ENCODE assay signal across 23 cellular contexts in the genomic region with DNA sequence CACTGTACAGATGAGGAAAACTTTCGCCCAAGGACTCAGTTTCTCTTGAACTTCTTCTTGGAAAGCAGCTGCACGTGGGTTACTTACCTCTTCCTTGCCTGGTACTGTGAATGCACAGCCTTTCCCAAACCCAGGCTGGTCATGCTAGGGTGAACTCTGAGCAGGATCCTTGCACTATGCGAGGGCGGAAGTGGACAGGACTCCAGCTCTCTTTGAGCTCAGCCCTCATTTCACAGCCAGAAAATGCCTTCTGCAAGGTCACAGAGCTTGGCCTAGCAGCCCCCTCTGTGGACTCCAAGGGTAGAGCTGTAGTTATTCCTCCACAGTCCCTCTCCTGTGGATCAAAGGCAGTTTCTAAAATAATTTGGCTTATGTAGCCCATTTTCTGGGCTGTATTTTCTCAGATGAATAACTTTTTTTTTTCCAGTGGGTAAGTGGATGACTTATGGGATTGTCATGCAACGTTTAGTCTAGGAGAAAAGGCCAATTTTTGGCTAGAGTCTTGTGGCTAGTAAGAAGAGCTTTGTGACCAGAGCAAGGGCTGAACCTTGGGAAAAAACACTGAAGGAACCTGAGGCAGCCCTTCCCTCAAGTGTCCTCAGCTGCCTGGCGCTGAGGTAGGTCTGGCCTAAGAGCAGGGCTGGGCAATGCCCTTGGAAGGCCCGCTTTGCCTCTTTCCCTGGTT.
A peak's percentile ranks its signal among the peaks of the same experiment; 100 is the strongest.
DNase-seq lines count a peak whose midpoint lies in the region; ATAC-seq and TF ChIP-seq lines count a peak whose summit lies in the region.
"Had no signal": no experiment of that assay in that cellular context is flagged by ENCODE, and none has a peak within 500 bp of the region (broad histone marks: within the 10 kb centered on the region; RNA-seq: fewer than 3 reads in every experiment).

No MANE protein-coding gene starts in this region.

- 79 to 85% (median 82%) methylated on average over 7 of the region's 7 CpGs for WGBS in stomach, 5 donors

- no peak overlapping the region for H3K27ac Mint-ChIP-seq in activated CD4-positive, alpha-beta memory T cell treated with anti-CD3 and anti-CD28 coated beads for 36 hours
- H3K27ac Mint-ChIP-seq: activated CD8-positive, alpha-beta T cell treated with anti-CD3 and anti-CD28 coated beads for 36 hours; activated naive CD8-positive, alpha-beta T cell treated with anti-CD3 and anti-CD28 coated beads, Interleukin-2, amount 50 U/mL, for 24 hours; naive thymus-derived CD8-positive, alpha-beta T cell; stimulated activated naive CD8-positive, alpha-beta T cell treated with anti-CD3 and anti-CD28 coated beads, Interleukin-15, Interleukin-2, amounts not matched to agents 100 ng/mL and 50 ng/mL, for 24 hours had no signal

- POLR2A ChIA-PET in activated CD4-positive, alpha-beta memory T cell treated with anti-CD3 and anti-CD28 coated beads for 36 hours (lab: Charles Lee) = no interaction called here

- H3K27ac ChIP-seq in left lung (peak overlapping the region in 1 of 2 donors; percentile 15), stomach (peak overlapping the region in 4 of 5 donors; percentile 5 to 72 (median 58))
- H3K27ac ChIP-seq: KMS-11 had no signal

- no peak for TF ChIP-seq EP300 in stomach (IDR thresholded peaks at IDR 0.05)

- TF ChIP-seq POLR2A in stomach (IDR thresholded peaks at IDR 0.05) = no peak

- H3K4me1 Mint-ChIP-seq in activated CD4-positive, alpha-beta memory T cell treated with anti-CD3 and anti-CD28 coated beads for 36 hours (ENCODE audit: low read depth) = no peaks in the 10 kb centered on the region
- H3K4me1 Mint-ChIP-seq: activated naive CD8-positive, alpha-beta T cell treated with anti-CD3 and anti-CD28 coated beads, Interleukin-2, amount 50 U/mL, for 24 hours had no signal

- H3K4me3 Mint-ChIP-seq in activated CD4-positive, alpha-beta memory T cell treated with anti-CD3 and anti-CD28 coated beads for 36 hours = no peak overlapping the region
- H3K4me3 Mint-ChIP-seq: activated CD8-positive, alpha-beta T cell treated with anti-CD3 and anti-CD28 coated beads for 36 hours; activated naive CD8-positive, alpha-beta T cell treated with anti-CD3 and anti-CD28 coated beads, Interleukin-2, amount 50 U/mL, for 24 hours; naive thymus-derived CD8-positive, alpha-beta T cell; stimulated activated naive CD8-positive, alpha-beta T cell treated with anti-CD3 and anti-CD28 coated beads, Interleukin-15, Interleukin-2, amounts not matched to agents 100 ng/mL and 50 ng/mL, for 24 hours had no signal

- intact Hi-C loops in left lung (cut with DNase I) (no loop called here), stomach (cut with DNase I; ENCODE audit: low total_unique reads) (no loop called here)
- intact Hi-C loops in activated CD4-positive, alpha-beta memory T cell treated with anti-CD3 and anti-CD28 coated beads for 36 hours (cut with micrococcal nuclease) = no loop called here

- no peaks in the 10 kb centered on the region for H3K27me3 Mint-ChIP-seq in activated CD4-positive, alpha-beta memory T cell treated with anti-CD3 and anti-CD28 coated beads for 36 hours
- H3K27me3 Mint-ChIP-seq: stimulated activated naive CD8-positive, alpha-beta T cell treated with anti-CD3 and anti-CD28 coated beads, Interleukin-15, Interleukin-2, amounts not matched to agents 100 ng/mL and 50 ng/mL, for 24 hours had no signal

- CTCF ChIA-PET in activated CD4-positive, alpha-beta memory T cell treated with anti-CD3 and anti-CD28 coated beads for 36 hours (lab: Charles Lee) = interaction anchor here (1.2 kb wide), 1 partner anchor 354 kb away, joined by 4 read pairs; no protein-coding TSS in a partner anchor

- H3K36me3 ChIP-seq in left lung (no peaks in the 10 kb centered on the region), stomach (no peaks in the 10 kb centered on the region)
- H3K36me3 ChIP-seq: Peyer's patch had no signal

- ATAC-seq in left lung (peak; percentile 42), GM18907 (IDR thresholded peaks at IDR 0.05; ENCODE audit: unreplicated experiment) (no peak)
- ATAC-seq: activated CD8-positive, alpha-beta T cell treated with anti-CD3 and anti-CD28 coated beads for 36 hours; naive thymus-derived CD8-positive, alpha-beta T cell had no signal

- DNase-seq in AG10803 (ENCODE audit: low read depth) (peak; percentile 36), RPMI7951 (ENCODE audit: low read depth) (peak; percentile 63), left lung (no peak), stomach (no peak), hippocampal formation (lab: John Stamatoyannopoulos, UW) (no peak)
- no peak for DNase-seq in activated CD4-positive, alpha-beta memory T cell treated with anti-CD3 and anti-CD28 coated beads for 36 hours
- DNase-seq in stimulated activated CD4-positive, alpha-beta T cell treated with anti-CD3 and anti-CD28 coated beads, Interleukin-2, amount 100 ng/mL, for 48 hours = no peak
- DNase-seq: activated CD4-positive, CD25-positive, alpha-beta regulatory T cell treated with anti-CD3 and anti-CD28 coated beads, Interleukin-2, amount 50 U/mL, for 72 hours; activated effector memory CD4-positive, alpha-beta T cell treated with anti-CD3 and anti-CD28 coated beads, Interleukin-2, amount 50 U/mL, for 16 hours; cortex of kidney; DND-41; glutamatergic neuron; left cardiac atrium; mesendoderm; MV-4-11; naive thymus-derived CD8-positive, alpha-beta T cell; Peyer's patch; right cardiac atrium had no signal

- H3K9me3 ChIP-seq in left lung (no peaks in the 10 kb centered on the region), stomach (no peaks in the 10 kb centered on the region)
- H3K9me3 ChIP-seq: Peyer's patch had no signal

- no peaks in the 10 kb centered on the region for H3K4me1 ChIP-seq in left lung
- H3K4me1 ChIP-seq in stomach = peaks cover 0 to 6% (median 3%) of the 10 kb centered on the region in 4 donors
- H3K4me1 ChIP-seq: Peyer's patch had no signal

- H3K27me3 ChIP-seq in left lung = no peaks in the 10 kb centered on the region
- no peaks in the 10 kb centered on the region for H3K27me3 ChIP-seq in stomach
- H3K27me3 ChIP-seq: Peyer's patch had no signal

- no peaks in the 10 kb centered on the region for H3K36me3 Mint-ChIP-seq in activated CD4-positive, alpha-beta memory T cell treated with anti-CD3 and anti-CD28 coated beads for 36 hours
- H3K36me3 Mint-ChIP-seq: naive thymus-derived CD8-positive, alpha-beta T cell had no signal

- TF ChIP-seq CTCF in AG10803 (conservative IDR thresholded peaks at IDR 0.05; ENCODE audit: low read length) (no peak), left lung (IDR thresholded peaks at IDR 0.05) (no peak), stomach (IDR thresholded peaks at IDR 0.05) (no peak)

- no peaks in the 10 kb centered on the region for H3K9me3 Mint-ChIP-seq in activated CD4-positive, alpha-beta memory T cell treated with anti-CD3 and anti-CD28 coated beads for 36 hours
- H3K9me3 Mint-ChIP-seq: activated CD8-positive, alpha-beta T cell treated with anti-CD3 and anti-CD28 coated beads for 36 hours; activated naive CD8-positive, alpha-beta T cell treated with anti-CD3 and anti-CD28 coated beads, Interleukin-2, amount 50 U/mL, for 24 hours; naive thymus-derived CD8-positive, alpha-beta T cell; stimulated activated naive CD8-positive, alpha-beta T cell treated with anti-CD3 and anti-CD28 coated beads, Interleukin-15, Interleukin-2, amounts not matched to agents 100 ng/mL and 50 ng/mL, for 24 hours had no signal

- H3K4me3 ChIP-seq in AG10803 (ENCODE audit: low read length) (no peak overlapping the region), left lung (no peak overlapping the region), stomach (no peak overlapping the region)
- H3K4me3 ChIP-seq: Peyer's patch had no signal

Comparison
In these comparisons a context has a peak if more than half of its experiments do, and no peak if none do; other contexts are left out.
1. DNase-seq: peak in AG10803 (single experiment) and RPMI7951 (single experiment); none in left lung (0 of 2), stomach (single experiment), activated CD4-positive, alpha-beta memory T cell treated with anti-CD3 and anti-CD28 coated beads for 36 hours (single experiment), hippocampal formation (0 of 2) and stimulated activated CD4-positive, alpha-beta T cell treated with anti-CD3 and anti-CD28 coated beads, Interleukin-2, amount 100 ng/mL, for 48 hours (0 of 2).